ENCODE assay signal across 21 cellular contexts in genomic region chr14:85301506-85301905, GRCh38.
"Had no signal": no experiment of that assay in that cellular context is flagged by ENCODE, and none has a peak within 500 bp of the region (broad histone marks: within the 10 kb centered on the region; RNA-seq: fewer than 3 reads in every experiment).

No MANE protein-coding gene starts in this region.

- DNase-seq: dorsolateral prefrontal cortex; effector CD4-positive, alpha-beta T cell; foreskin keratinocyte; heart left ventricle; hippocampal formation; left cardiac atrium; left lung; mesendoderm; midbrain; naive thymus-derived CD4-positive, alpha-beta T cell; right lobe of liver; small intestine; stimulated activated CD4-positive, alpha-beta T cell treated with anti-CD3 and anti-CD28 coated beads, Interleukin-15, amount 100 ng/mL, for 24 hours; stimulated activated CD4-positive, alpha-beta T cell treated with anti-CD3 and anti-CD28 coated beads, Interleukin-2, amount 100 ng/mL, for 48 hours; stimulated activated naive B cell treated with anti-CD40 and anti-IgM and Interleukin-4, amounts not matched to agents 10 μg/mL and 1 μg/mL and 100 μg/mL, for 72 hours; upper lobe of left lung had no signal

- H3K27me3 ChIP-seq: foreskin keratinocyte, gastroesophageal sphincter, heart left ventricle, left lung, neural progenitor cell, right lobe of liver, tibial nerve, upper lobe of left lung had no signal

- H3K79me2 ChIP-seq: parathyroid adenoma had no signal

- H3K4me3 ChIP-seq: dorsolateral prefrontal cortex, gastroesophageal sphincter, heart left ventricle, left lung, neural progenitor cell, right lobe of liver, thoracic aorta, tibial nerve, upper lobe of left lung had no signal

- H2AFZ ChIP-seq: neural progenitor cell, parathyroid adenoma had no signal

- H3K4me2 ChIP-seq: neural progenitor cell had no signal

- H3K9me3 ChIP-seq: gastroesophageal sphincter, heart left ventricle, left lung, right lobe of liver, thoracic aorta, upper lobe of left lung had no signal

- H3K27ac ChIP-seq: dorsolateral prefrontal cortex, foreskin keratinocyte, gastroesophageal sphincter, heart left ventricle, left lung, neural progenitor cell, parathyroid adenoma, right lobe of liver, thoracic aorta, tibial nerve, upper lobe of left lung had no signal

- H3K4me1 ChIP-seq: foreskin keratinocyte, gastroesophageal sphincter, left lung, neural progenitor cell, parathyroid adenoma, right lobe of liver, upper lobe of left lung had no signal

- H3K36me3 ChIP-seq: gastroesophageal sphincter, heart left ventricle, left lung, neural progenitor cell, right lobe of liver, thoracic aorta, tibial nerve, upper lobe of left lung had no signal

- H3K9ac ChIP-seq: neural progenitor cell, parathyroid adenoma had no signal
